Comparison of ENCODE assay signal across 32 cellular contexts in genomic region chr6:111358454-111358853, GRCh38.
DNase-seq lines count a peak whose midpoint lies in the region; ATAC-seq, FAIRE-seq and TF ChIP-seq lines count a peak whose summit lies in the region.
"Had no signal": no experiment of that assay in that cellular context is flagged by ENCODE, and none has a peak within 500 bp of the region (broad histone marks: within the 10 kb centered on the region; RNA-seq: fewer than 3 reads in every experiment).

No MANE protein-coding gene starts in this region.

- H3K79me2 ChIP-seq in astrocyte (ENCODE audit: insufficient read depth, low read length): no peaks in the 10 kb centered on the region

- H3K27me3 Mint-ChIP-seq in astrocyte (ENCODE audit: low read depth, unreplicated experiment): no peaks in the 10 kb centered on the region
- no peaks in the 10 kb centered on the region for H3K27me3 Mint-ChIP-seq in naive thymus-derived CD8-positive, alpha-beta T cell
- H3K27me3 Mint-ChIP-seq: activated B cell treated with CpG ODN at 0.5 μM for 24 hours; activated naive CD8-positive, alpha-beta T cell; CD4-positive, CD25-positive, alpha-beta regulatory T cell; dendritic cell treated with granulocyte-macrophage colony-stimulating factor and Interleukin-4, amounts not matched to agents 40 ng/mL and 50 ng/mL, for 4 days had no signal

- intact Hi-C loops in left ventricle myocardium superior (cut with micrococcal nuclease): no loop called here

- no peak overlapping the region for H3K27ac ChIP-seq in right atrium auricular region
- peak overlapping the region; percentile 24 for H3K27ac ChIP-seq in astrocyte (ENCODE audit: low read depth, low read length)
- H3K27ac ChIP-seq: RWPE1, upper lobe of left lung had no signal

- no peak overlapping the region for H3K4me3 ChIP-seq in right atrium auricular region
- H3K4me3 ChIP-seq in astrocyte (ENCODE audit: insufficient read depth, low read depth, low read length): no peak overlapping the region
- H3K4me3 ChIP-seq: mucosa of descending colon, upper lobe of left lung had no signal

- H3K36me3 Mint-ChIP-seq in astrocyte (ENCODE audit: low read depth, unreplicated experiment): no peaks in the 10 kb centered on the region
- H3K36me3 Mint-ChIP-seq in naive thymus-derived CD8-positive, alpha-beta T cell: peaks cover 4 to 67% (median 23%) of the 10 kb centered on the region in 3 donors

- no peaks in the 10 kb centered on the region for H3K9me3 ChIP-seq in right atrium auricular region
- H3K9me3 ChIP-seq in astrocyte (ENCODE audit: insufficient read depth, low read depth, low read length): no peaks in the 10 kb centered on the region
- H3K9me3 ChIP-seq: mucosa of descending colon, upper lobe of left lung had no signal

- ATAC-seq in left ventricle myocardium superior (peak; percentile 55), left lobe of liver (no peak)
- no peak for ATAC-seq in naive thymus-derived CD8-positive, alpha-beta T cell
- ATAC-seq: mucosa of descending colon; stimulated activated effector memory CD8-positive, alpha-beta T cell treated with anti-CD3 and anti-CD28 coated beads, Interleukin-12 subunit alpha, Interleukin-12 subunit beta, amount 100 ng/mL, for 72 hours had no signal

- H3K4me3 Mint-ChIP-seq in astrocyte (ENCODE audit: unreplicated experiment): no peak overlapping the region
- no peak overlapping the region for H3K4me3 Mint-ChIP-seq in naive thymus-derived CD8-positive, alpha-beta T cell
- H3K4me3 Mint-ChIP-seq: activated B cell treated with CpG ODN at 0.5 μM for 24 hours; activated naive CD8-positive, alpha-beta T cell; CD4-positive, CD25-positive, alpha-beta regulatory T cell; dendritic cell treated with granulocyte-macrophage colony-stimulating factor and Interleukin-4, amounts not matched to agents 40 ng/mL and 50 ng/mL, for 4 days; endodermal cell; nephron progenitor cell; stimulated activated effector memory CD8-positive, alpha-beta T cell treated with anti-CD3 and anti-CD28 coated beads, Interleukin-12 subunit alpha, Interleukin-12 subunit beta, amount 100 ng/mL, for 72 hours had no signal

- H3K4me1 Mint-ChIP-seq in astrocyte (ENCODE audit: low read depth, unreplicated experiment): peaks cover 15% of the 10 kb centered on the region
- H3K4me1 Mint-ChIP-seq in naive thymus-derived CD8-positive, alpha-beta T cell: no peaks in the 10 kb centered on the region
- H3K4me1 Mint-ChIP-seq: activated B cell treated with CpG ODN at 0.5 μM for 24 hours; stimulated activated effector memory CD8-positive, alpha-beta T cell treated with anti-CD3 and anti-CD28 coated beads, Interleukin-12 subunit alpha, Interleukin-12 subunit beta, amount 100 ng/mL, for 72 hours had no signal

- H3K27me3 ChIP-seq in right atrium auricular region (no peaks in the 10 kb centered on the region), astrocyte (ENCODE audit: insufficient read depth, low read length) (no peaks in the 10 kb centered on the region)
- H3K27me3 ChIP-seq: upper lobe of left lung had no signal

- H2AFZ ChIP-seq in astrocyte (ENCODE audit: low read depth, low read length): no peak overlapping the region

- POLR2A ChIA-PET in naive thymus-derived CD8-positive, alpha-beta T cell (lab: Charles Lee): no interaction called here

- H3K9me3 Mint-ChIP-seq in astrocyte (ENCODE audit: unreplicated experiment): no peaks in the 10 kb centered on the region
- no peaks in the 10 kb centered on the region for H3K9me3 Mint-ChIP-seq in naive thymus-derived CD8-positive, alpha-beta T cell
- H3K9me3 Mint-ChIP-seq: activated B cell treated with CpG ODN at 0.5 μM for 24 hours; CD4-positive, CD25-positive, alpha-beta regulatory T cell; dendritic cell treated with granulocyte-macrophage colony-stimulating factor and Interleukin-4, amounts not matched to agents 40 ng/mL and 50 ng/mL, for 4 days; endodermal cell; nephron progenitor cell; stimulated activated effector memory CD8-positive, alpha-beta T cell treated with anti-CD3 and anti-CD28 coated beads, Interleukin-12 subunit alpha, Interleukin-12 subunit beta, amount 100 ng/mL, for 72 hours had no signal

- peaks cover 0 to 12% of the 10 kb centered on the region in 2 donors for H3K4me1 ChIP-seq in right atrium auricular region
- H3K4me1 ChIP-seq in astrocyte (ENCODE audit: insufficient read depth, low read length): peaks cover 12% of the 10 kb centered on the region

- peak overlapping the region; percentile 11 for H3K9ac ChIP-seq in astrocyte (ENCODE audit: low read length)

- no peaks in the 10 kb centered on the region for H4K20me1 ChIP-seq in astrocyte (ENCODE audit: insufficient read depth, low read length)

- peak overlapping the region; percentile 40 for H3K4me2 ChIP-seq in astrocyte (ENCODE audit: low read length)

- FAIRE-seq in astrocyte (lab: Jason Lieb, UNC): no peak
- FAIRE-seq: D721Med had no signal

- DNase-seq in left ventricle myocardium superior: no peak
- no peak for DNase-seq in right atrium auricular region (ENCODE audit: low spot score)
- peak; percentile 22 for DNase-seq in astrocyte (ENCODE audit: low read depth)
- DNase-seq in kidney glomerular epithelial cell (lab: John Stamatoyannopoulos, UW): peak; percentile 56
- no peak for DNase-seq in germinal center (ENCODE audit: low spot score)
- DNase-seq in left lobe of liver (ENCODE audit: low spot score): no peak
- no peak for DNase-seq in naive thymus-derived CD8-positive, alpha-beta T cell
- no peak for DNase-seq in iPS-NIHi7 (ENCODE audit: extremely low spot score)
- DNase-seq: activated B cell treated with CpG ODN at 0.5 μM for 24 hours; activated CD4-positive, alpha-beta T cell treated with anti-CD3 and anti-CD28 coated beads, Interleukin-2, amount 50 U/mL, for 1 hour; activated effector memory CD4-positive, alpha-beta T cell treated with anti-CD3 and anti-CD28 coated beads, Interleukin-2, amount 50 U/mL, for 16 hours; activated T-cell treated with anti-CD3 and anti-CD28 coated beads, Interleukin-2, amount 50 U/mL, for 1 hour; aorta; caudate nucleus; CD4-positive, CD25-positive, alpha-beta regulatory T cell; DND-41; endodermal cell; foreskin melanocyte; hippocampal formation; mucosa of descending colon; NCI-H1105; NCI-H187 treated with DMSO at 0.1 percent for 48 hours; NCI-H2171 treated with DMSO at 0.1 percent for 48 hours; NCI-H510A; nephron progenitor cell; substantia nigra; upper lobe of left lung had no signal

- TF ChIP-seq CTCF in right atrium auricular region (IDR thresholded peaks at IDR 0.05) (no peak), astrocyte (IDR thresholded peaks at IDR 0.05; ENCODE audit: insufficient read depth, low read depth, low read length) (no peak)

- H3K36me3 ChIP-seq in right atrium auricular region (peaks cover under 1% of the 10 kb centered on the region), astrocyte (ENCODE audit: insufficient read depth, low read length) (peaks cover 16% of the 10 kb centered on the region)

- no peak overlapping the region for H3K27ac Mint-ChIP-seq in astrocyte (ENCODE audit: unreplicated experiment)
- no peak overlapping the region for H3K27ac Mint-ChIP-seq in naive thymus-derived CD8-positive, alpha-beta T cell
- H3K27ac Mint-ChIP-seq: activated B cell treated with CpG ODN at 0.5 μM for 24 hours; activated naive CD8-positive, alpha-beta T cell; CD4-positive, CD25-positive, alpha-beta regulatory T cell; dendritic cell treated with granulocyte-macrophage colony-stimulating factor and Interleukin-4, amounts not matched to agents 40 ng/mL and 50 ng/mL, for 4 days; endodermal cell; stimulated activated effector memory CD8-positive, alpha-beta T cell treated with anti-CD3 and anti-CD28 coated beads, Interleukin-12 subunit alpha, Interleukin-12 subunit beta, amount 100 ng/mL, for 72 hours had no signal

Comparison
In these comparisons a context has a peak if more than half of its experiments do, and no peak if none do; other contexts are left out.
1. DNase-seq: peak in astrocyte (single experiment) and kidney glomerular epithelial cell (single experiment); none in left ventricle myocardium superior (single experiment), right atrium auricular region (single experiment), germinal center (single experiment), left lobe of liver (single experiment), naive thymus-derived CD8-positive, alpha-beta T cell (0 of 10) and iPS-NIHi7 (single experiment).